Comparison of ENCODE assay signal across 9 cellular contexts in the genomic region with DNA sequence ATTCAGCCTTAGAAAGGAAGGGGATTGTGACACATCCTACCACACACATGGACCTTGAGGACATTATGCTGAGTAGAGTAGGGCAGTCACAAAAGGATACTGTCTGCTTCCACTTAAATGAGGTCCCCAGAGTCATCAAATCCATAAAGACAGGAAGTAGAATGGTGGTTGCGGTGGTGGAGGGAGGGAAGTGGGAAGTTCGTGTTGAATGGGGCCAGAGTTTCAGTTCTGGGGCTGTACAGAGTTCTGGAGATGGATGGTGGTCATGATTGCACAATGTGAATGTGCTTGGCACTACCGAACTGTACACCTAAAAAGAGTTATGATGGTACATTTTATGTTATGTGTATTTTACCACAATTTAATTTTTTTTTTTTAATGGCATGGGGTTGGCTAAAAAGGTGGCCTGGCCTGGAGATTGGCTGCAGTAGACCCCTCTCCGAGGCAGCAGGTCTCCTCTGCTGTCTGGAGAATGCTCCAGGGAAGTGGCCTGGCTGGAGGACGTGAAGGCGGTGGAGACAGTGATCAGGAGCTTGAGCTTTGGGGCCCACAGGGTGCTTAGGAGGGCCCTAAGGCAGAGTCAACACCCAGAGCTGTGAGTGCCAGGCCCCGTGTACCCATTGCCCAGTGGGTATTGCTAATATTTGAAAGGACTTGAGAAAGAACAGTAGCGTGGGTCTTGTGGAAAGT. TPM values are rescaled to one million over a fixed set of nuclear protein-coding genes. Genes with fewer than 3 reads are reported as not detected.
DNase-seq lines count a peak whose midpoint lies in the region; ATAC-seq, FAIRE-seq and TF ChIP-seq lines count a peak whose summit lies in the region.
"Had no signal": no experiment of that assay in that cellular context is flagged by ENCODE, and none has a peak within 500 bp of the region (broad histone marks: within the 10 kb centered on the region; RNA-seq: fewer than 3 reads in every experiment).

No MANE protein-coding gene starts in this region.

- H3K9me3 ChIP-seq in esophagus (ENCODE audit: control insufficient read depth in 2 of 2, insufficient read depth in 1 of 2, low read depth in 1 of 2, low read length in 1 of 2) (no peaks in the 10 kb centered on the region), pancreas (no peaks in the 10 kb centered on the region)

- DNase-seq in COLO829 (ENCODE audit: low spot score) (peak; percentile 49), RWPE1 (ENCODE audit: low spot score) (no peak), pancreas (peak in 1 of 6 donors; percentile 15), NCI-H774 (lab: John Stamatoyannopoulos, UW) (no peak), NCI-H524 (lab: John Stamatoyannopoulos, UW) (no peak), EL (no peak), foreskin fibroblast (no peak)
- DNase-seq: NCI-H510A had no signal

- FAIRE-seq in pancreas (lab: Jason Lieb, UNC) = no peak

- H3K27ac ChIP-seq in RWPE1 = peak overlapping the region; percentile 93
- H3K27ac ChIP-seq in esophagus (ENCODE audit: low read depth in 2 of 2, low read length in 1 of 2) = peak overlapping the region; percentile 64 to 97
- H3K27ac ChIP-seq in pancreas = peak overlapping the region in 1 of 4 donors; percentile 16

- no peak for TF ChIP-seq CTCF in RWPE1 (conservative IDR thresholded peaks at IDR 0.05; ENCODE audit: low read depth)
- no peak for TF ChIP-seq CTCF in pancreas (IDR thresholded peaks at IDR 0.05)
- no peak for TF ChIP-seq CTCF in foreskin fibroblast (IDR thresholded peaks at IDR 0.05; ENCODE audit: low read depth, low read length)

- WGBS in esophagus, 2 donors = 76 to 82% methylated on average over 8 of the region's 8 CpGs
- WGBS in pancreas, 2 donors = 86 to 89% methylated on average over 8 of the region's 8 CpGs

- H3K36me3 ChIP-seq in esophagus (ENCODE audit: control insufficient read depth in 2 of 2, insufficient read depth in 2 of 2, low read length in 1 of 2) (peaks cover 5 to 14% of the 10 kb centered on the region in 2 donors), pancreas (peaks cover 8 to 59% (median 42%) of the 10 kb centered on the region in 3 donors)

- ATAC-seq in pancreas = peak in 3 of 4 donors; percentile 16 to 54 (median 22)

- H3K4me3 ChIP-seq in esophagus (ENCODE audit: low read depth in 1 of 2, low read length in 2 of 2) = no peak overlapping the region
- H3K4me3 ChIP-seq in pancreas = no peak overlapping the region
- H3K4me3 ChIP-seq in foreskin fibroblast (ENCODE audit: low read depth in 1 of 2, low read length in 2 of 2) = no peak overlapping the region

- peaks cover 0 to 4% of the 10 kb centered on the region in 2 donors for H3K4me1 ChIP-seq in esophagus (ENCODE audit: control insufficient read depth in 2 of 2, insufficient read depth in 2 of 2, low read length in 1 of 2)
- no peaks in the 10 kb centered on the region for H3K4me1 ChIP-seq in pancreas

- POLR2A ChIA-PET in RWPE1 (lab: Yijun Ruan, JAX; ENCODE audit: low non-redundant PET) = no interaction called here

- intact Hi-C loops in pancreas (cut with DNase I) = no loop called here

- CTCF ChIA-PET in RWPE1 (lab: Yijun Ruan, JAX) = interaction anchor here (0.5 kb wide), 1 partner anchor 21 kb away, joined by 5 read pairs; no protein-coding TSS in a partner anchor

- no peaks in the 10 kb centered on the region for H3K27me3 ChIP-seq in esophagus (ENCODE audit: control insufficient read depth in 1 of 2, insufficient read depth in 2 of 2, low read length in 2 of 2)
- H3K27me3 ChIP-seq in pancreas = no peaks in the 10 kb centered on the region

RNA-seq across cellular contexts. Expression of gene IFNGR2, which starts 30.4 kb away (rescaled TPM):
- polyA plus RNA-seq in esophagus = 10 to 100 TPM; 44.9 to 52.5 TPM
- total RNA-seq in pancreas = 10 to 100 TPM; 10.1 to 56.5 (median 15.2) TPM
- polyA plus RNA-seq in pancreas = 10 to 100 TPM; 23.6 to 31.4 TPM

RNA-seq across cellular contexts. Expression of gene TMEM50B, which starts 46.2 kb away (rescaled TPM):
- polyA plus RNA-seq in esophagus (10 to 100 TPM; 20.3 to 27.4 TPM), pancreas (10 to 100 TPM; 59.3 to 96.1 TPM)
- 10 to 100 TPM; 11.5 to 31.1 (median 16.7) TPM for total RNA-seq in pancreas

RNA-seq across cellular contexts. Expression of gene DNAJC28, which starts 57.9 kb away (rescaled TPM):
- polyA plus RNA-seq in esophagus = 1 to 10 TPM; 1.2 to 1.4 TPM
- total RNA-seq in pancreas = 1 to 10 TPM in 4 of 6 donors, under 1 TPM in 2; 0.73 to 2.0 (median 1.2) TPM
- 1 to 10 TPM; 1.1 to 1.6 TPM for polyA plus RNA-seq in pancreas
